ENCODE assay signal across 9 cellular contexts in the genomic region with DNA sequence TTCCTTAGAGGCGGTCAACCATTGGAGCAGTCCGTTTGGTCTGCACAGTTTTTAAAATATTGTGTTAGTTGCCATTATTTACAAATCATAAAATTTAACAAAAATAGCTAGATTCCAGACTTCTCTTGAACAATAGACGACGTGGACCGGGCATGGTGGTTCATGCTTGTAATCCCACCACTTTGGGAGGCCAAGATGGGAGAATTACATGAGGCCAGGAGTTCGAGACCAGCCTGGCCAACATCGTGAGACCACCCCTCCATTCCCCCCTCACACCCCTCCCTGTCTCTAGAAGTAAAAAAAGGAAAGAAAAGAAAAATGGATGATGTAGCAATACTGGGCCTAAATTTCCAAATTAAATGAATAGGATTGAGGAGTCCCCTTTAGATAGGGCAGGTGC. TPM values are rescaled to one million over a fixed set of nuclear protein-coding genes. Genes with fewer than 3 reads are reported as not detected.
DNase-seq lines count a peak whose midpoint lies in the region; ATAC-seq, FAIRE-seq and TF ChIP-seq lines count a peak whose summit lies in the region.
"Had no signal": no experiment of that assay in that cellular context is flagged by ENCODE, and none has a peak within 500 bp of the region (broad histone marks: within the 10 kb centered on the region; RNA-seq: fewer than 3 reads in every experiment).

No MANE protein-coding gene starts in this region.

- no peaks in the 10 kb centered on the region for H3K9me1 ChIP-seq in K562 (ENCODE audit: control insufficient read depth, insufficient read depth, low read length)

- H3K27me3 ChIP-seq in HepG2 (ENCODE audit: control insufficient read depth in 1 of 2, insufficient read depth in 2 of 2, low read length in 2 of 2): no peaks in the 10 kb centered on the region; a peak in 1 of 5 replicates
- no peaks in the 10 kb centered on the region for H3K27me3 ChIP-seq in right lobe of liver
- no peaks in the 10 kb centered on the region for H3K27me3 ChIP-seq in K562 (ENCODE audit: control insufficient read depth in 2 of 2, insufficient read depth in 2 of 2, low read length in 2 of 2)
- no peaks in the 10 kb centered on the region for H3K27me3 ChIP-seq in layer of hippocampus (ENCODE audit: control insufficient read depth, insufficient read depth, low read length)
- no peaks in the 10 kb centered on the region for H3K27me3 ChIP-seq in upper lobe of left lung
- H3K27me3 ChIP-seq in testis: no peaks in the 10 kb centered on the region

- no peak for TF ChIP-seq RAD21 in HepG2 (CRISPR knock-in tag; IDR thresholded peaks at IDR 0.05)
- TF ChIP-seq RAD21 in K562 (CRISPR knock-in tag; conservative IDR thresholded peaks at IDR 0.05 in 1 of 2, IDR thresholded peaks at IDR 0.05 in 1 of 2): no peak

- CTCF ChIA-PET in HepG2 (lab: Yijun Ruan, JAX; ENCODE audit: low intra/inter-chr PET ratio, low total read pairs) (no interaction called here), K562 (lab: Yijun Ruan, JAX; ENCODE audit: low intra/inter-chr PET ratio) (no interaction called here)

- H3K4me1 ChIP-seq in HepG2 (ENCODE audit: insufficient read depth, low read length): peaks cover 54% of the 10 kb centered on the region
- peaks cover 0 to 8% (median 4%) of the 10 kb centered on the region in 4 donors for H3K4me1 ChIP-seq in right lobe of liver
- peaks cover 6 to 8% of the 10 kb centered on the region in 2 experiments; a peak in 4 of 5 replicates for H3K4me1 ChIP-seq in K562 (replicated peaks in 1 of 2; ENCODE audit: control insufficient read depth in 2 of 2, insufficient read depth in 2 of 2, low read length in 2 of 2)
- peaks cover 8 to 19% (median 12%) of the 10 kb centered on the region in 4 donors for H3K4me1 ChIP-seq in upper lobe of left lung
- H3K4me1 ChIP-seq in testis: peaks cover 4% of the 10 kb centered on the region

- no peak for DNase-seq in HepG2 (ENCODE audit: low spot score)
- no peak for DNase-seq in right lobe of liver
- DNase-seq in K562 (ENCODE audit: extremely low read depth in 1 of 4, low spot score in 3 of 4): no peak
- no peak for DNase-seq in upper lobe of left lung
- no peak for DNase-seq in DMS 273 treated with DMSO at 0.1 percent for 48 hours (lab: John Stamatoyannopoulos, UW)
- no peak for DNase-seq in testis
- DNase-seq: NCI-H2029 treated with DMSO at 0.1 percent for 48 hours had no signal

- H3K9me3 ChIP-seq in HepG2 (ENCODE audit: low read length) (no peaks in the 10 kb centered on the region), right lobe of liver (no peaks in the 10 kb centered on the region), K562 (replicated peaks; ENCODE audit: control insufficient read depth, insufficient read depth, low read depth, low read length) (no peaks in the 10 kb centered on the region), upper lobe of left lung (no peaks in the 10 kb centered on the region), testis (no peaks in the 10 kb centered on the region)

- in situ Hi-C loops in HepG2 (cut with HindIII; ENCODE audit: extremely low pct_ligation_motif_present, low pct_unique_long_range_greater_than_20kb) (no loop called here), K562 (cut with MboI) (no loop called here)

- intact Hi-C loops in HepG2 (cut with micrococcal nuclease; ENCODE audit: unreplicated experiment): no loop called here
- intact Hi-C loops in right lobe of liver (cut with DNase I): no loop called here
- intact Hi-C loops in K562 (cut with micrococcal nuclease): no loop called here
- intact Hi-C loops in testis (cut with DNase I; ENCODE audit: low total_unique reads): no loop called here

- FAIRE-seq in HepG2 (lab: Jason Lieb, UNC) (no peak), K562 (lab: Jason Lieb, UNC) (no peak)

- H3K4me3 ChIP-seq in HepG2 (replicated peaks in 1 of 3; ENCODE audit: insufficient read depth in 1 of 3, low read depth in 2 of 3, low read length in 3 of 3): peak overlapping the region; percentile 66 to 78 (median 72)
- H3K4me3 ChIP-seq in right lobe of liver: peak overlapping the region in 1 of 3 donors; percentile 62
- no peak overlapping the region for H3K4me3 ChIP-seq in K562
- peak overlapping the region in 3 of 4 donors; percentile 52 to 73 (median 54) for H3K4me3 ChIP-seq in upper lobe of left lung
- no peak overlapping the region for H3K4me3 ChIP-seq in testis

- no peaks in the 10 kb centered on the region for H4K20me1 ChIP-seq in HepG2 (ENCODE audit: insufficient read depth, low read length)
- no peaks in the 10 kb centered on the region for H4K20me1 ChIP-seq in K562 (replicated peaks; ENCODE audit: control insufficient read depth, insufficient read depth, low read length)

- POLR2A ChIA-PET in HepG2 (lab: Yijun Ruan, JAX) (interaction anchor here (1.3 kb wide), 1 partner anchor 9 kb away, joined by 5 read pairs; no protein-coding TSS in a partner anchor), K562 (lab: Yijun Ruan, JAX) (no interaction called here)

- ATAC-seq in HepG2 (no peak), right lobe of liver (no peak), K562 (no peak), upper lobe of left lung (ENCODE audit: low FRiP score in 2 of 2) (no peak), HG02642 (IDR thresholded peaks at IDR 0.05; ENCODE audit: poor library complexity, unreplicated experiment) (no peak)

- no peak for TF ChIP-seq POLR2A in HepG2 (IDR thresholded peaks at IDR 0.05; ENCODE audit: insufficient read depth in 1 of 2, low read depth in 2 of 2, low read length in 2 of 2)
- no peak for TF ChIP-seq POLR2A in right lobe of liver (IDR thresholded peaks at IDR 0.05)
- TF ChIP-seq POLR2A in K562 (conservative IDR thresholded peaks at IDR 0.05): no peak
- TF ChIP-seq POLR2A in upper lobe of left lung (IDR thresholded peaks at IDR 0.05): no peak
- TF ChIP-seq POLR2A in testis (IDR thresholded peaks at IDR 0.05): no peak

- H3K4me2 ChIP-seq in HepG2 (ENCODE audit: low read depth, low read length) (peak overlapping the region; percentile 90), K562 (ENCODE audit: insufficient read depth, low read length) (no peak overlapping the region)

- H3K9ac ChIP-seq in HepG2 (ENCODE audit: insufficient read depth, low read depth, low read length) (0 out of 2 replicates have a peak overlapping the region, but pooled peaks have one; percentile 60), K562 (ENCODE audit: insufficient read depth in 1 of 2, low read depth in 2 of 2, low read length in 2 of 2) (no peak overlapping the region)

- H2AFZ ChIP-seq in HepG2 (ENCODE audit: low read length) (peak overlapping the region; percentile 60), K562 (ENCODE audit: low read depth, low read length) (no peak overlapping the region)

- TF ChIP-seq EP300 in HepG2 (IDR thresholded peaks at IDR 0.05; ENCODE audit: low read depth in 2 of 2, low read length in 2 of 2): no peak
- TF ChIP-seq EP300 in HepG2 (CRISPR knock-in tag; IDR thresholded peaks at IDR 0.05; ENCODE audit: borderline replicate concordance): no peak
- TF ChIP-seq EP300 in K562 (IDR thresholded peaks at IDR 0.05; ENCODE audit: low read length): no peak
- TF ChIP-seq EP300 in upper lobe of left lung (IDR thresholded peaks at IDR 0.05): no peak

- TF ChIP-seq CTCF in HepG2 (CRISPR knock-in tag; IDR thresholded peaks at IDR 0.05) (no peak), right lobe of liver (IDR thresholded peaks at IDR 0.05) (no peak), K562 (IDR thresholded peaks at IDR 0.05 in 2 of 3, conservative IDR thresholded peaks at IDR 0.05 in 1 of 3; ENCODE audit: insufficient read depth in 2 of 3, low read depth in 1 of 3, low read length in 3 of 3) (no peak), upper lobe of left lung (IDR thresholded peaks at IDR 0.05) (no peak), testis (IDR thresholded peaks at IDR 0.05) (no peak)

- BruUV-seq in HepG2 (replicated peaks; lab: Mats Ljungman, UMichigan) (no TSS peak), K562 (replicated peaks; lab: Mats Ljungman, UMichigan) (no TSS peak)

- 65% methylated on average over 7 of the region's 7 CpGs for WGBS in HepG2 (ENCODE audit: low lambda C conversion rate)
- 88% methylated on average over 5 of the region's 7 CpGs for WGBS in right lobe of liver (ENCODE audit: insufficient coverage, low coverage, low lambda C conversion rate, missing lambda C conversion rate)
- 73% methylated on average over 7 of the region's 7 CpGs for WGBS in K562 (ENCODE audit: insufficient coverage, low coverage, missing lambda C conversion rate)
- WGBS in upper lobe of left lung, 2 donors: 79% methylated on average over 7 of the region's 7 CpGs
- WGBS in testis, 2 donors: 50 to 70% methylated on average over 7 of the region's 7 CpGs

- no peak overlapping the region for H3K27ac ChIP-seq in HepG2 (ENCODE audit: extremely low read length, insufficient read depth, low read length)
- no peak overlapping the region for H3K27ac ChIP-seq in right lobe of liver
- H3K27ac ChIP-seq in K562 (ENCODE audit: extremely low read depth, low read depth, low read length): no peak overlapping the region
- H3K27ac ChIP-seq in layer of hippocampus (ENCODE audit: low read depth, low read length): peak overlapping the region; percentile 69
- peak overlapping the region in 2 of 4 donors; percentile 84 to 85 for H3K27ac ChIP-seq in upper lobe of left lung
- H3K27ac ChIP-seq in testis: no peak overlapping the region

- H3K36me3 ChIP-seq in HepG2 (replicated peaks in 1 of 2; ENCODE audit: control insufficient read depth in 1 of 2, insufficient read depth in 2 of 2, low read length in 2 of 2): no peaks in the 10 kb centered on the region
- H3K36me3 ChIP-seq in right lobe of liver: no peaks in the 10 kb centered on the region
- H3K36me3 ChIP-seq in K562 (ENCODE audit: control insufficient read depth, insufficient read depth, low read length): no peaks in the 10 kb centered on the region
- no peaks in the 10 kb centered on the region for H3K36me3 ChIP-seq in upper lobe of left lung
- no peaks in the 10 kb centered on the region for H3K36me3 ChIP-seq in testis (ENCODE audit: low read depth, missing control alignments)

- H3K79me2 ChIP-seq in HepG2 (ENCODE audit: insufficient read depth, low read length): no peaks in the 10 kb centered on the region
- no peaks in the 10 kb centered on the region for H3K79me2 ChIP-seq in K562 (ENCODE audit: control insufficient read depth, insufficient read depth, low read length)

RNA-seq across cellular contexts. Expression of gene SLC37A2, which starts 1.0 kb away (rescaled TPM):
- total RNA-seq in HepG2 (2016; rRNA removed; fragmentation: Illumina TruSeq; extraction: Trizol) (1.8 and 4.6 TPM in 2 replicates), right lobe of liver (10 to 100 TPM in 1 of 6 experiments, 1 to 10 TPM in 5; 3.4 to 14.2 (median 4.7) TPM), K562 (2014; rRNA removed) (0.27 and 0.57 TPM in 2 replicates), K562 (2014; rRNA removed; fragmentation: Illumina TruSeq; extraction: Trizol) (0.45 and 0.47 TPM in 2 replicates), K562 (2015; rRNA removed; fragmentation: Illumina TruSeq; extraction: Trizol) (0.53 and 0.72 TPM in 2 replicates), K562 (2021) (0.58 and 0.71 TPM in 2 replicates), upper lobe of left lung (10 to 100 TPM in 4 of 6 donors, 1 to 10 TPM in 2; 3.5 to 32.5 (median 19.1) TPM), testis (1 to 10 TPM; 3.0 to 7.6 TPM)
- 0.30 and 0.53 TPM in 2 replicates for total RNA-seq in HepG2 (2016; cell fraction: cytosol; rRNA removed; fragmentation: Illumina TruSeq; extraction: Trizol; ENCODE audit: low read depth)
- total RNA-seq in HepG2 (2016; cell fraction: insoluble cytoplasmic fraction; rRNA removed; fragmentation: Illumina TruSeq; extraction: Trizol): 1.9 and 5.8 TPM in 2 replicates
- 1.7 TPM in 2 replicates for total RNA-seq in HepG2 (2016; cell fraction: membrane; rRNA removed; fragmentation: Illumina TruSeq; extraction: Trizol)
- total RNA-seq in HepG2 (2016; cell fraction: nucleus; rRNA removed; fragmentation: Illumina TruSeq; extraction: Trizol): 5.8 and 6.3 TPM in 2 replicates
- polyA plus RNA-seq in HepG2 (2011; rRNA removed) (3.8 and 7.1 TPM in 2 replicates), K562 (2011; rRNA removed) (0.70 and 0.96 TPM in 2 replicates), K562 (2014; fragmentation: Illumina TruSeq; extraction: Trizol) (0.40 and 0.52 TPM in 2 replicates), K562 (2014; fragmentation: Nextera tagmentation; extraction: Ambion mirVana) (under 1 TPM; 0.01 to 0.11 TPM), K562 (2014; rRNA removed) (1.0 and 1.2 TPM in 2 replicates), testis (ENCODE audit: insufficient read depth, low read depth, low replicate concordance) (6.2 TPM)
- 3.3 and 6.2 TPM in 2 replicates for polyA plus RNA-seq in HepG2 (2011; cell fraction: cytosol; rRNA removed)
- 9.4 and 27.0 TPM in 2 replicates for polyA plus RNA-seq in HepG2 (2011; cell fraction: nucleus; rRNA removed)
- polyA plus RNA-seq in HepG2 (2012): 1.3 and 1.8 TPM in 2 replicates
- 0.51 and 0.58 TPM in 2 replicates for polyA plus RNA-seq in HepG2 (2016; cell fraction: cytosol; fragmentation: Illumina TruSeq; extraction: Trizol; ENCODE audit: low read depth)
- polyA plus RNA-seq in HepG2 (2016; cell fraction: insoluble cytoplasmic fraction; fragmentation: Illumina TruSeq; extraction: Trizol; ENCODE audit: low read depth): 1.9 and 2.2 TPM in 2 replicates
- 0.93 and 1.1 TPM in 2 replicates for polyA plus RNA-seq in HepG2 (2016; cell fraction: membrane; fragmentation: Illumina TruSeq; extraction: Trizol; ENCODE audit: low read depth)
- 8.4 and 9.8 TPM in 2 replicates for polyA plus RNA-seq in HepG2 (2016; cell fraction: nucleus; fragmentation: Illumina TruSeq; extraction: Trizol; ENCODE audit: insufficient read depth, low read depth)
- polyA minus RNA-seq in HepG2 (2011; rRNA and poly(A)+ RNA removed; ENCODE audit: low replicate concordance): 0.26 and 16.3 TPM in 2 replicates
- 2.0 and 4.0 TPM in 2 replicates for polyA minus RNA-seq in HepG2 (2011; cell fraction: cytosol; rRNA and poly(A)+ RNA removed)
- polyA minus RNA-seq in HepG2 (2011; cell fraction: nucleus; rRNA and poly(A)+ RNA removed): 2.7 and 5.3 TPM in 2 replicates
- total RNA-seq in K562 (2011; cell fraction: chromatin; rRNA removed; ENCODE audit: low replicate concordance): 2.5 and 4.6 TPM in 2 replicates
- total RNA-seq in K562 (2011; cell fraction: nucleolus; rRNA removed): 2.1 and 2.3 TPM in 2 replicates
- total RNA-seq in K562 (2011; cell fraction: nucleoplasm; rRNA removed): 2.1 and 2.3 TPM in 2 replicates
- 0.50 and 1.1 TPM in 2 replicates for polyA plus RNA-seq in K562 (2011; cell fraction: cytosol; rRNA removed)
- 4.2 and 6.1 TPM in 2 replicates for polyA plus RNA-seq in K562 (2011; cell fraction: nucleus; rRNA removed)
- 0.62 and 1.8 TPM in 2 replicates for polyA plus RNA-seq in K562 (2012)
- polyA minus RNA-seq in K562 (2011; rRNA and poly(A)+ RNA removed): 0.42 and 1.4 TPM in 2 replicates
- not detected in 2 replicates for polyA minus RNA-seq in K562 (2011; cell fraction: cytosol; rRNA and poly(A)+ RNA removed)
- 1.9 and 2.2 TPM in 2 replicates for polyA minus RNA-seq in K562 (2011; cell fraction: nucleus; rRNA and poly(A)+ RNA removed)

RNA-seq across cellular contexts. Expression of gene TMEM218, which starts 47.4 kb away (rescaled TPM):
- total RNA-seq in HepG2 (2016; rRNA removed; fragmentation: Illumina TruSeq; extraction: Trizol) (14.0 and 14.2 TPM in 2 replicates), right lobe of liver (10 to 100 TPM in 4 of 6 experiments, 1 to 10 TPM in 2; 7.4 to 13.5 (median 10.5) TPM), K562 (2014; rRNA removed) (13.4 and 19.4 TPM in 2 replicates), K562 (2014; rRNA removed; fragmentation: Illumina TruSeq; extraction: Trizol) (26.9 and 28.7 TPM in 2 replicates), K562 (2015; rRNA removed; fragmentation: Illumina TruSeq; extraction: Trizol) (21.7 and 25.4 TPM in 2 replicates), K562 (2021) (15.9 and 17.2 TPM in 2 replicates), upper lobe of left lung (10 to 100 TPM; 11.1 to 25.1 (median 17.3) TPM), testis (10 to 100 TPM; 15.1 to 17.2 TPM)
- 5.2 and 7.3 TPM in 2 replicates for total RNA-seq in HepG2 (2016; cell fraction: cytosol; rRNA removed; fragmentation: Illumina TruSeq; extraction: Trizol; ENCODE audit: low read depth)
- 14.1 and 16.1 TPM in 2 replicates for total RNA-seq in HepG2 (2016; cell fraction: insoluble cytoplasmic fraction; rRNA removed; fragmentation: Illumina TruSeq; extraction: Trizol)
- total RNA-seq in HepG2 (2016; cell fraction: membrane; rRNA removed; fragmentation: Illumina TruSeq; extraction: Trizol): 11.0 and 12.9 TPM in 2 replicates
- 11.0 and 11.8 TPM in 2 replicates for total RNA-seq in HepG2 (2016; cell fraction: nucleus; rRNA removed; fragmentation: Illumina TruSeq; extraction: Trizol)
- polyA plus RNA-seq in HepG2 (2011; rRNA removed) (10.0 and 11.8 TPM in 2 replicates), K562 (2011; rRNA removed) (17.5 and 32.2 TPM in 2 replicates), K562 (2014; fragmentation: Illumina TruSeq; extraction: Trizol) (25.4 and 30.5 TPM in 2 replicates), K562 (2014; fragmentation: Nextera tagmentation; extraction: Ambion mirVana) (10 to 100 TPM; 24.8 to 25.1 TPM), K562 (2014; rRNA removed) (24.7 and 26.6 TPM in 2 replicates), testis (ENCODE audit: insufficient read depth, low read depth, low replicate concordance) (17.7 TPM)
- polyA plus RNA-seq in HepG2 (2011; cell fraction: cytosol; rRNA removed): 12.9 and 14.2 TPM in 2 replicates
- polyA plus RNA-seq in HepG2 (2011; cell fraction: nucleus; rRNA removed): 12.0 TPM in 2 replicates
- 8.4 and 10.1 TPM in 2 replicates for polyA plus RNA-seq in HepG2 (2012)
- 4.6 and 6.0 TPM in 2 replicates for polyA plus RNA-seq in HepG2 (2016; cell fraction: cytosol; fragmentation: Illumina TruSeq; extraction: Trizol; ENCODE audit: low read depth)
- 12.6 and 16.7 TPM in 2 replicates for polyA plus RNA-seq in HepG2 (2016; cell fraction: insoluble cytoplasmic fraction; fragmentation: Illumina TruSeq; extraction: Trizol; ENCODE audit: low read depth)
- polyA plus RNA-seq in HepG2 (2016; cell fraction: membrane; fragmentation: Illumina TruSeq; extraction: Trizol; ENCODE audit: low read depth): 7.0 and 10.1 TPM in 2 replicates
- polyA plus RNA-seq in HepG2 (2016; cell fraction: nucleus; fragmentation: Illumina TruSeq; extraction: Trizol; ENCODE audit: insufficient read depth, low read depth): 16.2 and 19.0 TPM in 2 replicates
- polyA minus RNA-seq in HepG2 (2011; rRNA and poly(A)+ RNA removed; ENCODE audit: low replicate concordance): 4.5 and 7.8 TPM in 2 replicates
- 2.6 and 3.8 TPM in 2 replicates for polyA minus RNA-seq in HepG2 (2011; cell fraction: cytosol; rRNA and poly(A)+ RNA removed)
- polyA minus RNA-seq in HepG2 (2011; cell fraction: nucleus; rRNA and poly(A)+ RNA removed): 8.1 and 9.7 TPM in 2 replicates
- total RNA-seq in K562 (2011; cell fraction: chromatin; rRNA removed; ENCODE audit: low replicate concordance): 14.9 and 15.6 TPM in 2 replicates
- 11.4 and 16.0 TPM in 2 replicates for total RNA-seq in K562 (2011; cell fraction: nucleolus; rRNA removed)
- total RNA-seq in K562 (2011; cell fraction: nucleoplasm; rRNA removed): 20.0 and 24.9 TPM in 2 replicates
- 17.6 and 22.3 TPM in 2 replicates for polyA plus RNA-seq in K562 (2011; cell fraction: cytosol; rRNA removed)
- polyA plus RNA-seq in K562 (2011; cell fraction: nucleus; rRNA removed): 36.4 and 50.8 TPM in 2 replicates
- 23.1 and 29.3 TPM in 2 replicates for polyA plus RNA-seq in K562 (2012)
- polyA minus RNA-seq in K562 (2011; rRNA and poly(A)+ RNA removed): 8.5 and 11.0 TPM in 2 replicates
- polyA minus RNA-seq in K562 (2011; cell fraction: cytosol; rRNA and poly(A)+ RNA removed): 4.2 and 6.5 TPM in 2 replicates
- polyA minus RNA-seq in K562 (2011; cell fraction: nucleus; rRNA and poly(A)+ RNA removed): 11.8 and 13.7 TPM in 2 replicates

Comparison
In these comparisons a context has a peak if more than half of its experiments do, and no peak if none do; other contexts are left out.
1. H3K4me3 ChIP-seq: peak in HepG2 (3 of 3) and upper lobe of left lung (3 of 4); none in K562 (single experiment) and testis (0 of 2).